Comparison of ENCODE assay signal across 25 cellular contexts in genomic region chr6:119176445-119176844, GRCh38.
"Had no signal": no experiment of that assay in that cellular context is flagged by ENCODE, and none has a peak within 500 bp of the region (broad histone marks: within the 10 kb centered on the region; RNA-seq: fewer than 3 reads in every experiment).

No MANE protein-coding gene starts in this region.

- H3K27ac Mint-ChIP-seq: dendritic cell treated with granulocyte-macrophage colony-stimulating factor and Interleukin-4, amounts not matched to agents 40 ng/mL and 50 ng/mL, for 4 days; endodermal cell; mesothelial cell of epicardium had no signal

- H3K36me3 ChIP-seq: colonic mucosa, gastrocnemius medialis had no signal

- FAIRE-seq: keratinocyte had no signal

- H3K9me3 Mint-ChIP-seq: dendritic cell treated with granulocyte-macrophage colony-stimulating factor and Interleukin-4, amounts not matched to agents 40 ng/mL and 50 ng/mL, for 4 days; effector memory CD8-positive, alpha-beta T cell; endodermal cell; mesothelial cell of epicardium had no signal

- H3K9me3 ChIP-seq: colonic mucosa, esophagus squamous epithelium, gastrocnemius medialis, heart right ventricle, left lung, lower lobe of right lung, mucosa of descending colon had no signal

- H3K27me3 Mint-ChIP-seq: dendritic cell treated with granulocyte-macrophage colony-stimulating factor and Interleukin-4, amounts not matched to agents 40 ng/mL and 50 ng/mL, for 4 days; effector memory CD8-positive, alpha-beta T cell had no signal

- DNase-seq: colonic mucosa; cortex of kidney; effector CD8-positive, alpha-beta T cell; effector memory CD8-positive, alpha-beta T cell; endodermal cell; erythroblast; esophagus squamous epithelium; foreskin fibroblast; foreskin melanocyte; gastrocnemius medialis; glutamatergic neuron; head of caudate nucleus; heart right ventricle; hippocampal formation; left cardiac atrium; left lung; left ventricle myocardium superior; lower lobe of right lung; mesenchymal stem cell; mucosa of descending colon had no signal

- H3K27ac ChIP-seq: colonic mucosa, epithelial cell of prostate, esophagus squamous epithelium, gastrocnemius medialis, heart right ventricle, left lung, lower lobe of right lung had no signal

- H3K4me3 ChIP-seq: colonic mucosa, esophagus squamous epithelium, gastrocnemius medialis, heart right ventricle, left lung, lower lobe of right lung, mucosa of descending colon had no signal

- H3K27me3 ChIP-seq: colonic mucosa, esophagus squamous epithelium, gastrocnemius medialis, heart right ventricle, left lung had no signal

- H3K4me3 Mint-ChIP-seq: dendritic cell treated with granulocyte-macrophage colony-stimulating factor and Interleukin-4, amounts not matched to agents 40 ng/mL and 50 ng/mL, for 4 days; effector memory CD8-positive, alpha-beta T cell; endodermal cell; mesothelial cell of epicardium had no signal

- ATAC-seq: effector memory CD8-positive, alpha-beta T cell; esophagus mucosa; gastrocnemius medialis; heart right ventricle; left cardiac atrium; left lung; left ventricle myocardium superior; lower lobe of right lung; mucosa of descending colon had no signal

- H3K4me1 ChIP-seq: colonic mucosa, gastrocnemius medialis, left lung, lower lobe of right lung had no signal
